Comparison of ENCODE assay signal across 8 cellular contexts in genomic region chr12:62604856-62605255, GRCh38.
DNase-seq lines count a peak whose midpoint lies in the region; ATAC-seq and TF ChIP-seq lines count a peak whose summit lies in the region.

No MANE protein-coding gene starts in this region.

- TF ChIP-seq POLR2A in vagina (IDR thresholded peaks at IDR 0.05), result no peak

- H3K27ac Mint-ChIP-seq in activated T-helper 2 cell treated with anti-CD3 and anti-CD28 coated beads, Interferon-gamma antibody, Interleukin-2, Interleukin-4, amounts not matched to agents 10 μg/mL and 5 μg/mL and 100 μg/mL, durations not matched to agents 14 hours and 24 hours and 36 hours, result no peak overlapping the region

- no peaks in the 10 kb centered on the region for H3K36me3 ChIP-seq in left ventricle myocardium inferior
- H3K36me3 ChIP-seq in vagina, result no peaks in the 10 kb centered on the region

- H3K4me1 ChIP-seq in left ventricle myocardium inferior, result peaks cover 39% of the 10 kb centered on the region
- H3K4me1 ChIP-seq in vagina, result peaks cover 33% of the 10 kb centered on the region

- TF ChIP-seq CTCF in left ventricle myocardium inferior (IDR thresholded peaks at IDR 0.05; ENCODE audit: borderline replicate concordance), result no peak
- TF ChIP-seq CTCF in vagina (IDR thresholded peaks at IDR 0.05), result no peak

- H3K9me3 ChIP-seq in left ventricle myocardium inferior (replicated peaks) (no peaks in the 10 kb centered on the region), vagina (no peaks in the 10 kb centered on the region)

- intact Hi-C loops in left ventricle myocardium inferior (cut with micrococcal nuclease), result loop anchor here (5.0 kb wide), 1 partner anchor 187 kb away; no protein-coding TSS in a partner anchor
- intact Hi-C loops in Right ventricle myocardium inferior (cut with DNase I), result loop anchor here (5.0 to 10.0 kb wide), 2 partner anchors 97 to 330 kb away; partner anchors contain the start of gene PPM1H
- intact Hi-C loops in activated T-helper 2 cell treated with anti-CD3 and anti-CD28 coated beads, Interferon-gamma antibody, Interleukin-2, Interleukin-4, amounts not matched to agents 10 μg/mL and 5 μg/mL and 100 μg/mL, durations not matched to agents 14 hours and 24 hours and 36 hours (cut with micrococcal nuclease), result loop anchor here (1.0 to 10.0 kb wide), 3 partner anchors 170 to 203 kb away; no protein-coding TSS in a partner anchor
- intact Hi-C loops in vagina (cut with DNase I), result loop anchor here (5.0 to 10.0 kb wide), 2 partner anchors 120 to 187 kb away; no protein-coding TSS in a partner anchor

- peak overlapping the region; percentile 89 for H3K4me3 Mint-ChIP-seq in activated T-helper 2 cell treated with anti-CD3 and anti-CD28 coated beads, Interferon-gamma antibody, Interleukin-2, Interleukin-4, amounts not matched to agents 10 μg/mL and 5 μg/mL and 100 μg/mL, durations not matched to agents 14 hours and 24 hours and 36 hours (ENCODE audit: low read depth)

- no peaks in the 10 kb centered on the region for H3K27me3 ChIP-seq in left ventricle myocardium inferior (ENCODE audit: low read depth)
- H3K27me3 ChIP-seq in vagina, result no peaks in the 10 kb centered on the region

- H3K4me3 ChIP-seq in left ventricle myocardium inferior (peak overlapping the region; percentile 86), vagina (peak overlapping the region; percentile 68 to 73)

- H3K36me3 Mint-ChIP-seq in activated T-helper 2 cell treated with anti-CD3 and anti-CD28 coated beads, Interferon-gamma antibody, Interleukin-2, Interleukin-4, amounts not matched to agents 10 μg/mL and 5 μg/mL and 100 μg/mL, durations not matched to agents 14 hours and 24 hours and 36 hours (ENCODE audit: low read depth), result peaks cover 24% of the 10 kb centered on the region

- H3K27me3 Mint-ChIP-seq in activated T-helper 2 cell treated with anti-CD3 and anti-CD28 coated beads, Interferon-gamma antibody, Interleukin-2, Interleukin-4, amounts not matched to agents 10 μg/mL and 5 μg/mL and 100 μg/mL, durations not matched to agents 14 hours and 24 hours and 36 hours (ENCODE audit: low read depth), result no peaks in the 10 kb centered on the region

- DNase-seq in left ventricle myocardium inferior (no peak), Right ventricle myocardium inferior (ENCODE audit: missing footprints) (no peak), iris pigment epithelial cell (ENCODE audit: low read depth) (peak; percentile 58), vagina (ENCODE audit: extremely low spot score in 2 of 2) (no peak), AG20443 (ENCODE audit: low spot score) (no peak), SIG-M5 (lab: John Stamatoyannopoulos, UW) (no peak)
- no peak for DNase-seq in activated T-helper 2 cell treated with anti-CD3 and anti-CD28 coated beads, Interferon-gamma antibody, Interleukin-2, Interleukin-4, amounts not matched to agents 10 μg/mL and 5 μg/mL and 100 μg/mL, durations not matched to agents 14 hours and 24 hours and 36 hours (ENCODE audit: low spot score)
- no peak for DNase-seq in activated CD8-positive, alpha-beta memory T cell treated with anti-CD3 and anti-CD28 coated beads for 24 hours

- ATAC-seq in Right ventricle myocardium inferior, result no peak

- H3K4me1 Mint-ChIP-seq in activated T-helper 2 cell treated with anti-CD3 and anti-CD28 coated beads, Interferon-gamma antibody, Interleukin-2, Interleukin-4, amounts not matched to agents 10 μg/mL and 5 μg/mL and 100 μg/mL, durations not matched to agents 14 hours and 24 hours and 36 hours (ENCODE audit: low read depth), result peaks cover 41% of the 10 kb centered on the region

- peak overlapping the region; percentile 100 for H3K27ac ChIP-seq in left ventricle myocardium inferior (replicated peaks)
- peak overlapping the region; percentile 99 for H3K27ac ChIP-seq in vagina

- no peaks in the 10 kb centered on the region for H3K9me3 Mint-ChIP-seq in activated T-helper 2 cell treated with anti-CD3 and anti-CD28 coated beads, Interferon-gamma antibody, Interleukin-2, Interleukin-4, amounts not matched to agents 10 μg/mL and 5 μg/mL and 100 μg/mL, durations not matched to agents 14 hours and 24 hours and 36 hours
